In the genomic region with DNA sequence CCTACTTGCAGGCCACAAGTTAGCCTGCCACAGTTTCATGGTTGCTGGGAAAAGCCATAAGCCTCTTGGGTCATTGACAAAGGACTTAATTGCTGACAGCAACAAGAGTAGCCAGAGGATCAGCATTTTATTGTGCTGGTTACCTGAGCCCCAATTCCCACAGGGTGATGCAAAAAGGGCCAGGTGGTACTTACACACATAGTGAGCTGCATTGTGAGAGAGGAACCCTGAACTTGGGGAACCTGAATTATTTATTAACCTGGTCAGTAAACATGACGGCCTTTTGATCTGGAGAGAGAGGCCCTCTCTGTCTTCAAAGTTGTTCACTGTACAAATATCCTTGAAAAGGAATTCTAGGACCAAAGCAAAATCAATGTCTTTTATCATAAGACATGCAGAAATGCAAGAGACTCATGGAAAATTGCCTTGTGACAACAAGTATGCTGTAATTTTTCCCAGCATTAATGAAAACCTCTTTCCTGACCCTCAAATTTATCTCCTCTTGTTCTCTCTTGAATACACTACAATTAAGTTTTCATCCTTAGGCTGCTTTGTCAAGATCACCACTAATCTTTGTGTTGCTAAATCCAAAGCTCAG, we compare ENCODE assay signal across 19 cellular contexts.
"Had no signal": no experiment of that assay in that cellular context is flagged by ENCODE, and none has a peak within 500 bp of the region (broad histone marks: within the 10 kb centered on the region; RNA-seq: fewer than 3 reads in every experiment).

No MANE protein-coding gene starts in this region.

- H3K27ac Mint-ChIP-seq: activated naive CD4-positive, alpha-beta T cell treated with anti-CD3 and anti-CD28 coated beads for 36 hours; activated naive CD8-positive, alpha-beta T cell treated with anti-CD3 and anti-CD28 coated beads, Interleukin-2, amount 50 U/mL, for 24 hours; activated T-helper 2 cell treated with anti-CD3 and anti-CD28 coated beads, Interferon-gamma antibody, Interleukin-2, Interleukin-4, amounts not matched to agents 10 μg/mL and 5 μg/mL and 100 μg/mL, durations not matched to agents 14 hours and 24 hours and 36 hours; endodermal cell; nephron had no signal

- H3K4me1 ChIP-seq: gastrocnemius medialis, uterus had no signal

- H3K27me3 Mint-ChIP-seq: activated naive CD8-positive, alpha-beta T cell treated with anti-CD3 and anti-CD28 coated beads, Interleukin-2, amount 50 U/mL, for 24 hours had no signal

- H3K4me1 Mint-ChIP-seq: activated naive CD8-positive, alpha-beta T cell treated with anti-CD3 and anti-CD28 coated beads, Interleukin-2, amount 50 U/mL, for 24 hours; endodermal cell had no signal

- H3K27me3 ChIP-seq: ascending aorta, gastrocnemius medialis, heart left ventricle, right atrium auricular region, tibial artery, uterus had no signal

- H3K9me3 ChIP-seq: ascending aorta, gastrocnemius medialis, heart left ventricle, right atrium auricular region, tibial artery, uterus had no signal

- H3K27ac ChIP-seq: ascending aorta, gastrocnemius medialis, heart left ventricle, right atrium auricular region, skin epidermis, tibial artery, uterus had no signal

- H3K4me3 ChIP-seq: ascending aorta, gastrocnemius medialis, heart left ventricle, right atrium auricular region, skin epidermis, tibial artery, uterus had no signal

- H3K9me3 Mint-ChIP-seq: activated naive CD4-positive, alpha-beta T cell treated with anti-CD3 and anti-CD28 coated beads for 36 hours; activated naive CD8-positive, alpha-beta T cell treated with anti-CD3 and anti-CD28 coated beads, Interleukin-2, amount 50 U/mL, for 24 hours; activated T-helper 2 cell treated with anti-CD3 and anti-CD28 coated beads, Interferon-gamma antibody, Interleukin-2, Interleukin-4, amounts not matched to agents 10 μg/mL and 5 μg/mL and 100 μg/mL, durations not matched to agents 14 hours and 24 hours and 36 hours; endodermal cell had no signal

- H3K36me3 ChIP-seq: ascending aorta, gastrocnemius medialis, heart left ventricle, right atrium auricular region, tibial artery, uterus had no signal

- DNase-seq: activated CD4-positive, alpha-beta T cell treated with anti-CD3 and anti-CD28 coated beads for 1 hour; activated CD4-positive, alpha-beta T cell treated with anti-CD3 and anti-CD28 coated beads, Interleukin-2, amount 50 U/mL, for 48 hours; activated naive CD4-positive, alpha-beta T cell treated with anti-CD3 and anti-CD28 coated beads for 36 hours; activated naive CD8-positive, alpha-beta T cell treated with anti-CD3 and anti-CD28 coated beads, Interleukin-2, amount 50 U/mL, for 24 hours; endodermal cell; gastrocnemius medialis; heart left ventricle; mesenchymal stem cell; nucleus accumbens; stimulated activated CD4-positive, alpha-beta T cell treated with anti-CD3 and anti-CD28 coated beads, Interleukin-4, amount 100 ng/mL, for 24 hours; stimulated activated naive CD4-positive, alpha-beta T cell; T-helper 9 cell; tibial artery; uterus had no signal

- ATAC-seq: activated naive CD8-positive, alpha-beta T cell treated with anti-CD3 and anti-CD28 coated beads, Interleukin-2, amount 50 U/mL, for 24 hours; gastrocnemius medialis; heart left ventricle had no signal

- H3K4me3 Mint-ChIP-seq: activated naive CD4-positive, alpha-beta T cell treated with anti-CD3 and anti-CD28 coated beads for 36 hours; activated naive CD8-positive, alpha-beta T cell treated with anti-CD3 and anti-CD28 coated beads, Interleukin-2, amount 50 U/mL, for 24 hours; endodermal cell; nephron had no signal
